In the genomic region with DNA sequence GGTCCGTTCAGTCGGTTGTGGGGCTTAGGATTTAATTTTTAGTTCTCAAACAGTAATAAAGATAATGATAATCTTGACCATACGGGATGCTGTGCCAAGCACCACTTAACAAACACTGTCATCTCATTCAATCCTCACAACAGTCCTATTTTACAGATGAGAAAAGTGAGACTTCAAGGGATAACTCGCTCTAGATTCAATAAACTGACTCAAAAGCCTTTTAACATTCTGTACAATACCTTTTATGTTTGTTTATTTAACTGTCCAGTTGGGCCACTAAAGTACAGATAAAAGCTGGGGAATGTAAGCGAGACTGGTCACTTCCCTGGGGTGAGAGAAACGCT, we compare ENCODE assay signal across 8 cellular contexts. TPM values are rescaled to one million over a fixed set of nuclear protein-coding genes. Genes with fewer than 3 reads are reported as not detected.
DNase-seq lines count a peak whose midpoint lies in the region; ATAC-seq and TF ChIP-seq lines count a peak whose summit lies in the region.

No MANE protein-coding gene starts in this region.

- DNase-seq in AG10803 (ENCODE audit: low read depth) = no peak
- DNase-seq in choroid plexus epithelial cell (ENCODE audit: low read depth) = no peak
- DNase-seq in naive thymus-derived CD8-positive, alpha-beta T cell = no peak
- DNase-seq in C1 segment of cervical spinal cord (lab: John Stamatoyannopoulos, UW) = no peak

- H3K4me3 Mint-ChIP-seq in naive thymus-derived CD8-positive, alpha-beta T cell = peak overlapping the region; percentile 81 to 96 (median 92)

- ATAC-seq in HG03520 (IDR thresholded peaks at IDR 0.05; ENCODE audit: unreplicated experiment) (peak; percentile 1), HG02870 (IDR thresholded peaks at IDR 0.05; ENCODE audit: unreplicated experiment) (no peak), GM21786 (IDR thresholded peaks at IDR 0.05; ENCODE audit: unreplicated experiment) (no peak), GM21619 (IDR thresholded peaks at IDR 0.05; ENCODE audit: unreplicated experiment) (no peak)
- no peak for ATAC-seq in naive thymus-derived CD8-positive, alpha-beta T cell

- POLR2A ChIA-PET in naive thymus-derived CD8-positive, alpha-beta T cell (lab: Charles Lee) = no interaction called here

- H3K4me3 ChIP-seq in AG10803 (ENCODE audit: low read length) = peak overlapping the region; percentile 77
- peak overlapping the region; percentile 93 for H3K4me3 ChIP-seq in choroid plexus epithelial cell (ENCODE audit: low read depth, low read length)

- no peaks in the 10 kb centered on the region for H3K36me3 Mint-ChIP-seq in naive thymus-derived CD8-positive, alpha-beta T cell

- H3K4me1 Mint-ChIP-seq in naive thymus-derived CD8-positive, alpha-beta T cell = peaks cover 10 to 26% (median 20%) of the 10 kb centered on the region in 4 donors

- no peaks in the 10 kb centered on the region for H3K9me3 Mint-ChIP-seq in naive thymus-derived CD8-positive, alpha-beta T cell

- H3K27me3 Mint-ChIP-seq in naive thymus-derived CD8-positive, alpha-beta T cell = peaks cover 10 to 43% (median 21%) of the 10 kb centered on the region in 5 donors

- peak overlapping the region in 5 of 10 donors; percentile 7 to 96 (median 83) for H3K27ac Mint-ChIP-seq in naive thymus-derived CD8-positive, alpha-beta T cell

- TF ChIP-seq CTCF in AG10803 (conservative IDR thresholded peaks at IDR 0.05; ENCODE audit: low read length) (no peak), choroid plexus epithelial cell (conservative IDR thresholded peaks at IDR 0.05; ENCODE audit: low read depth, low read length) (no peak)

RNA-seq across cellular contexts. Expression of a gene that starts 0.4 kb away (rescaled TPM):
- total RNA-seq in naive thymus-derived CD8-positive, alpha-beta T cell = under 1 TPM; 0.39 to 0.77 TPM
- not detected for polyA plus RNA-seq in naive thymus-derived CD8-positive, alpha-beta T cell

RNA-seq across cellular contexts. Expression of a gene that starts 33.0 kb away (rescaled TPM):
- total RNA-seq in naive thymus-derived CD8-positive, alpha-beta T cell = not detected
- not detected for polyA plus RNA-seq in naive thymus-derived CD8-positive, alpha-beta T cell
